9 cellular contexts compared by ENCODE assay signal in genomic region chr16:14289692-14290340, GRCh38.
A peak's percentile ranks its signal among the peaks of the same experiment; 100 is the strongest.
DNase-seq lines count a peak whose midpoint lies in the region; ATAC-seq and TF ChIP-seq lines count a peak whose summit lies in the region.
"Had no signal": no experiment of that assay in that cellular context is flagged by ENCODE, and none has a peak within 500 bp of the region (broad histone marks: within the 10 kb centered on the region; RNA-seq: fewer than 3 reads in every experiment).

No MANE protein-coding gene starts in this region.

- H3K36me3 Mint-ChIP-seq in activated CD4-positive, alpha-beta T cell treated with anti-CD3 and anti-CD28 coated beads, Interleukin-2, amount 10 ng/mL, durations not matched to agents 24 days and 14 days (ENCODE audit: low read depth): peaks cover 5% of the 10 kb centered on the region

- no peaks in the 10 kb centered on the region for H3K27me3 ChIP-seq in right lobe of liver

- H3K4me1 Mint-ChIP-seq in activated CD4-positive, alpha-beta T cell treated with anti-CD3 and anti-CD28 coated beads, Interleukin-2, amount 10 ng/mL, durations not matched to agents 24 days and 14 days: peaks cover 12% of the 10 kb centered on the region

- peaks cover 10% of the 10 kb centered on the region for H3K9me3 Mint-ChIP-seq in activated CD4-positive, alpha-beta T cell treated with anti-CD3 and anti-CD28 coated beads, Interleukin-2, amount 10 ng/mL, durations not matched to agents 24 days and 14 days

- H3K9me3 ChIP-seq in right lobe of liver: peaks cover 0 to 8% (median 2%) of the 10 kb centered on the region in 4 donors

- no peak for TF ChIP-seq POLR2A in right lobe of liver (IDR thresholded peaks at IDR 0.05)

- peak; percentile 47 for TF ChIP-seq CTCF in WI38 (IDR thresholded peaks at IDR 0.05; ENCODE audit: low read depth, low read length)
- TF ChIP-seq CTCF in right lobe of liver (IDR thresholded peaks at IDR 0.05): peak; percentile 19 to 45 (median 31)

- DNase-seq in activated CD4-positive, alpha-beta T cell treated with anti-CD3 and anti-CD28 coated beads, Interleukin-2, amount 10 ng/mL, durations not matched to agents 24 days and 14 days: peak; percentile 77
- DNase-seq in activated CD4-positive, alpha-beta T cell treated with anti-CD3 and anti-CD28 coated beads for 48 hours: no peak
- DNase-seq in M059J (ENCODE audit: low read depth) (peak; percentile 29), right lobe of liver (peak in 1 of 3 donors; percentile 17), germinal center (ENCODE audit: low spot score) (no peak)

- H3K36me3 ChIP-seq in right lobe of liver: no peaks in the 10 kb centered on the region

- no peak for ATAC-seq in right lobe of liver
- ATAC-seq in HG03457 (IDR thresholded peaks at IDR 0.05; ENCODE audit: unreplicated experiment): no peak
- ATAC-seq in HG03439 (IDR thresholded peaks at IDR 0.05; ENCODE audit: unreplicated experiment): no peak
- ATAC-seq: naive thymus-derived CD4-positive, alpha-beta T cell had no signal

- H3K27me3 Mint-ChIP-seq in activated CD4-positive, alpha-beta T cell treated with anti-CD3 and anti-CD28 coated beads, Interleukin-2, amount 10 ng/mL, durations not matched to agents 24 days and 14 days: peaks cover 1% of the 10 kb centered on the region

- whole genome bisulfite sequencing in right lobe of liver (ENCODE audit: insufficient coverage, low coverage, low lambda C conversion rate, missing lambda C conversion rate): 46% methylated on average over 9 of the region's 9 CpGs

- no peak overlapping the region for H3K4me3 Mint-ChIP-seq in activated CD4-positive, alpha-beta T cell treated with anti-CD3 and anti-CD28 coated beads, Interleukin-2, amount 10 ng/mL, durations not matched to agents 24 days and 14 days
- H3K4me3 Mint-ChIP-seq: naive thymus-derived CD4-positive, alpha-beta T cell had no signal

- no peak overlapping the region for H3K27ac ChIP-seq in right lobe of liver

- no peak overlapping the region for H3K27ac Mint-ChIP-seq in activated CD4-positive, alpha-beta T cell treated with anti-CD3 and anti-CD28 coated beads, Interleukin-2, amount 10 ng/mL, durations not matched to agents 24 days and 14 days

- H3K4me3 ChIP-seq in WI38 (ENCODE audit: low read depth, low read length) (no peak overlapping the region), right lobe of liver (no peak overlapping the region)

- intact Hi-C loops in activated CD4-positive, alpha-beta T cell treated with anti-CD3 and anti-CD28 coated beads, Interleukin-2, amount 10 ng/mL, durations not matched to agents 24 days and 14 days (cut with micrococcal nuclease): no loop called here
- intact Hi-C loops in right lobe of liver (cut with DNase I): no loop called here

- peaks cover 0 to 2% (median 0%) of the 10 kb centered on the region in 4 donors for H3K4me1 ChIP-seq in right lobe of liver

Comparison
In these comparisons a context has a peak if more than half of its experiments do, and no peak if none do; other contexts are left out.
1. DNase-seq: peak in activated CD4-positive, alpha-beta T cell treated with anti-CD3 and anti-CD28 coated beads, Interleukin-2, amount 10 ng/mL, durations not matched to agents 24 days and 14 days (single experiment) and M059J (single experiment); none in activated CD4-positive, alpha-beta T cell treated with anti-CD3 and anti-CD28 coated beads for 48 hours (single experiment) and germinal center (single experiment).